In the genomic region with DNA sequence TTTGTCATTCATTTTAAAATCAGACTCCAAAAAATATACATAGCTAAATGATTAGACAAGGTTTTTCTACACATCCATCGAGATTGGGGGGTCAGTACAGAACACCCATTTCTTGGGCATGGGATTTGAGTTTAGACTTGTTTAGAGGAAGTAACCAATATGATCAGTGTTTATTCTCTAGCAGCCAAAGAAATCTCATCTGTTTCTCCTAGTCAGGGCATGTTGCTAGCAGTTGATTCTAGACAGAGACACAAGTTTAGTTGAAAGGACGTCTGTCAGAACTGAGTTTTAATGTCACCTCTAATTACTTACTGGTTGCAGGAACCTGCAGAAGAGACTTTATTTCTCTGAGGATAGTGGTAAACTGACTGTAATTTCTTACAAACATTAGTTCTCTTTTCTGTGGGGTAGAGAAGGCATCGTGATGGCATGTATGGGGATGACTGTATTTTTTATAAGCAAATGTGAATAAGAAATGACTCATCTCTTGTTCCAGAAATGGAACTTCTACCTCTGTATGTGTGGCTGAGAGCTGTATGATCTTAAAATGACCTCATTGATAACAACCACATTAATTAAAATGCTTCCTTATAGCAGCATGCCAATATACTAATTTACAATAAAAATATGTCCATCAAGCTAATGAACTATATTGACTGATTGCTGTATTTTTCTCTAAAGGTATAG, we compare ENCODE assay signal across 12 cellular contexts. TPM values are rescaled to one million over a fixed set of nuclear protein-coding genes. Genes with fewer than 3 reads are reported as not detected.
A peak's percentile ranks its signal among the peaks of the same experiment; 100 is the strongest.
DNase-seq lines count a peak whose midpoint lies in the region; ATAC-seq and TF ChIP-seq lines count a peak whose summit lies in the region.
"Had no signal": no experiment of that assay in that cellular context is flagged by ENCODE, and none has a peak within 500 bp of the region (broad histone marks: within the 10 kb centered on the region; RNA-seq: fewer than 3 reads in every experiment).

No MANE protein-coding gene starts in this region.

- H3K79me2 ChIP-seq in PC-3 (ENCODE audit: low read length) (no peaks in the 10 kb centered on the region), fibroblast of lung (ENCODE audit: control insufficient read depth, insufficient read depth, low read length) (no peaks in the 10 kb centered on the region)

- peak overlapping the region; percentile 7; the same call in 1 of the 2 replicates for H3K9ac ChIP-seq in PC-3 (ENCODE audit: low read length)
- H3K9ac ChIP-seq in fibroblast of lung (ENCODE audit: insufficient read depth, low read length) = no peak overlapping the region

- H3K36me3 Mint-ChIP-seq in stimulated activated memory B cell treated with anti-CD40 and anti-IgM and Interleukin-4, amounts not matched to agents 10 μg/mL and 1 μg/mL and 100 μg/mL, for 72 hours = no peaks in the 10 kb centered on the region

- H3K4me2 ChIP-seq in PC-3 (ENCODE audit: low read length) = peak overlapping the region; percentile 61
- peak overlapping the region; percentile 56 for H3K4me2 ChIP-seq in fibroblast of lung (ENCODE audit: extremely low read depth, insufficient read depth, low read length)

- TF ChIP-seq CTCF in PC-3 (conservative IDR thresholded peaks at IDR 0.05; ENCODE audit: low read depth, low read length) = no peak
- no peak for TF ChIP-seq CTCF in fibroblast of lung (conservative IDR thresholded peaks at IDR 0.05 in 1 of 2, IDR thresholded peaks at IDR 0.05 in 1 of 2; ENCODE audit: low read depth in 1 of 2, low read length in 2 of 2)

- H4K20me1 ChIP-seq in PC-3 (ENCODE audit: low read length) = no peaks in the 10 kb centered on the region
- H4K20me1 ChIP-seq in fibroblast of lung (ENCODE audit: control insufficient read depth, extremely low read depth, insufficient read depth, low read length) = no peaks in the 10 kb centered on the region

- H3K4me1 Mint-ChIP-seq in stimulated activated memory B cell treated with anti-CD40 and anti-IgM and Interleukin-4, amounts not matched to agents 10 μg/mL and 1 μg/mL and 100 μg/mL, for 72 hours = peaks cover 5% of the 10 kb centered on the region
- H3K4me1 Mint-ChIP-seq: activated B cell treated with CpG ODN at 0.5 μM for 24 hours had no signal

- peaks cover 6% of the 10 kb centered on the region for H3F3A ChIP-seq in PC-3 (ENCODE audit: low read length, unreplicated experiment)

- CTCF ChIA-PET in PC-3 (lab: Charles Lee) = no interaction called here

- BruUV-seq in PC-3 (replicated peaks; lab: Mats Ljungman, UMichigan) = no TSS peak

- POLR2A ChIA-PET in PC-3 (lab: Charles Lee; ENCODE audit: unreplicated experiment) = no interaction called here

- no peaks in the 10 kb centered on the region for H3K9me2 ChIP-seq in PC-3 (replicated peaks; ENCODE audit: low read length)

- H2AFZ ChIP-seq in PC-3 (ENCODE audit: low read length) = peak overlapping the region; percentile 8
- H2AFZ ChIP-seq in fibroblast of lung (ENCODE audit: low read length) = no peak overlapping the region

- H3K36me3 ChIP-seq in PC-3 (ENCODE audit: low read depth, low read length) = no peaks in the 10 kb centered on the region
- no peaks in the 10 kb centered on the region for H3K36me3 ChIP-seq in fibroblast of lung (ENCODE audit: control insufficient read depth, insufficient read depth, low read length)
- H3K36me3 ChIP-seq: heart right ventricle, upper lobe of left lung had no signal

- peaks cover 1% of the 10 kb centered on the region for H3K27me3 Mint-ChIP-seq in stimulated activated memory B cell treated with anti-CD40 and anti-IgM and Interleukin-4, amounts not matched to agents 10 μg/mL and 1 μg/mL and 100 μg/mL, for 72 hours

- H3K4me3 Mint-ChIP-seq in stimulated activated memory B cell treated with anti-CD40 and anti-IgM and Interleukin-4, amounts not matched to agents 10 μg/mL and 1 μg/mL and 100 μg/mL, for 72 hours = no peak overlapping the region
- H3K4me3 Mint-ChIP-seq: activated B cell treated with CpG ODN at 0.5 μM for 24 hours had no signal

- intact Hi-C loops in PC-3 (cut with micrococcal nuclease) = loop anchor here (5.0 kb wide), 1 partner anchor 298 kb away; no protein-coding TSS in a partner anchor

- no peaks in the 10 kb centered on the region for H3K9me3 ChIP-seq in PC-3 (ENCODE audit: low read length)
- no peaks in the 10 kb centered on the region for H3K9me3 ChIP-seq in fibroblast of lung (ENCODE audit: control insufficient read depth, insufficient read depth, low read depth, low read length)
- H3K9me3 ChIP-seq: heart right ventricle, upper lobe of left lung had no signal

- no peak overlapping the region for H3K27ac Mint-ChIP-seq in stimulated activated memory B cell treated with anti-CD40 and anti-IgM and Interleukin-4, amounts not matched to agents 10 μg/mL and 1 μg/mL and 100 μg/mL, for 72 hours
- H3K27ac Mint-ChIP-seq: activated B cell treated with CpG ODN at 0.5 μM for 24 hours had no signal

- no peaks in the 10 kb centered on the region for H3K9me3 Mint-ChIP-seq in stimulated activated memory B cell treated with anti-CD40 and anti-IgM and Interleukin-4, amounts not matched to agents 10 μg/mL and 1 μg/mL and 100 μg/mL, for 72 hours
- H3K9me3 Mint-ChIP-seq: activated B cell treated with CpG ODN at 0.5 μM for 24 hours had no signal

- H3K27ac ChIP-seq in PC-3 (ENCODE audit: low read length) = peak overlapping the region; percentile 63
- no peak overlapping the region for H3K27ac ChIP-seq in fibroblast of lung (ENCODE audit: insufficient read depth, low read length)
- H3K27ac ChIP-seq: heart right ventricle, skin epidermis, upper lobe of left lung had no signal

- H3K4me3 ChIP-seq in PC-3 (ENCODE audit: low read length) = peak overlapping the region; percentile 1; the same call in 1 of the 2 replicates
- no peak overlapping the region for H3K4me3 ChIP-seq in fibroblast of lung (replicated peaks in 1 of 4; ENCODE audit: control extremely low read depth in 1 of 4, insufficient read depth in 1 of 4, low read depth in 3 of 4, low read length in 4 of 4)
- H3K4me3 ChIP-seq: heart right ventricle, skin epidermis, upper lobe of left lung had no signal

- DNase-seq in activated CD4-positive, CD25-positive, alpha-beta regulatory T cell (lab: John Stamatoyannopoulos, UW) = no peak
- DNase-seq in PC-3 (peak; percentile 82), fibroblast of lung (ENCODE audit: low read depth in 2 of 2) (peak; percentile 34 to 68), HPDE6-E6E7 (ENCODE audit: extremely low spot score) (no peak), NCI-H2107 (lab: John Stamatoyannopoulos, UW) (no peak), SHP77 treated with DMSO at 0.1 percent for 48 hours (lab: John Stamatoyannopoulos, UW) (no peak)
- DNase-seq: activated B cell treated with CpG ODN at 0.5 μM for 24 hours, heart right ventricle, upper lobe of left lung had no signal

- peak; percentile 64 to 81 for ATAC-seq in activated CD4-positive, CD25-positive, alpha-beta regulatory T cell treated with anti-CD3 and anti-CD28 coated beads, Interleukin-2, amount 50 U/mL, for 24 hours
- peak; percentile 79 for ATAC-seq in PC-3
- peak; percentile 39 for ATAC-seq in stimulated activated memory B cell treated with anti-CD40 and anti-IgM and Interleukin-4, amounts not matched to agents 10 μg/mL and 1 μg/mL and 100 μg/mL, for 72 hours
- ATAC-seq: heart right ventricle had no signal

- H3K4me1 ChIP-seq in PC-3 (ENCODE audit: insufficient read depth, low read length) = peaks cover 54% of the 10 kb centered on the region
- peaks cover 2% of the 10 kb centered on the region for H3K4me1 ChIP-seq in fibroblast of lung (ENCODE audit: control insufficient read depth, extremely low read depth, insufficient read depth, low read length)
- H3K4me1 ChIP-seq: upper lobe of left lung had no signal

- H3K27me3 ChIP-seq in PC-3 (ENCODE audit: low read length) = no peaks in the 10 kb centered on the region
- no peaks in the 10 kb centered on the region for H3K27me3 ChIP-seq in fibroblast of lung (ENCODE audit: control insufficient read depth, insufficient read depth, low read length)
- H3K27me3 ChIP-seq: heart right ventricle, upper lobe of left lung had no signal

RNA-seq across cellular contexts. Expression of gene RHOBTB1, which starts 30.6 kb away (rescaled TPM):
- 6.7 and 7.0 TPM in 2 replicates for total RNA-seq in PC-3 (2014; rRNA removed)
- 19.8 TPM in 2 replicates for total RNA-seq in fibroblast of lung
- polyA plus RNA-seq in fibroblast of lung = 14.9 and 42.6 TPM in 2 replicates
- 9.3 and 25.8 TPM in 2 replicates for polyA plus RNA-seq in fibroblast of lung (2012)
- 5.1 and 8.7 TPM in 2 replicates for polyA minus RNA-seq in fibroblast of lung (ENCODE audit: low replicate concordance)

Comparison
In these comparisons a context has a peak if more than half of its experiments do, and no peak if none do; other contexts are left out.
1. DNase-seq: peak in PC-3 (single experiment) and fibroblast of lung (2 of 2); none in activated CD4-positive, CD25-positive, alpha-beta regulatory T cell (0 of 4), HPDE6-E6E7 (single experiment), NCI-H2107 (single experiment) and SHP77 treated with DMSO at 0.1 percent for 48 hours (single experiment).
2. Peak in every context shown above with its lines, with median percentiles within 50 percentile points of each other: ATAC-seq.